Comparison of ENCODE assay signal across 14 cellular contexts in genomic region chr3:13411186-13411860, GRCh38. TPM values are rescaled to one million over a fixed set of nuclear protein-coding genes. Genes with fewer than 3 reads are reported as not detected.
DNase-seq lines count a peak whose midpoint lies in the region; ATAC-seq and TF ChIP-seq lines count a peak whose summit lies in the region.
"Had no signal": no experiment of that assay in that cellular context is flagged by ENCODE, and none has a peak within 500 bp of the region (broad histone marks: within the 10 kb centered on the region; RNA-seq: fewer than 3 reads in every experiment).

No MANE protein-coding gene starts in this region.

- H3K4me3 Mint-ChIP-seq in CD8-positive, alpha-beta memory T cell = no peak overlapping the region
- no peak overlapping the region for H3K4me3 Mint-ChIP-seq in activated B cell treated with CpG ODN at 0.5 μM for 24 hours

- peaks cover 49% of the 10 kb centered on the region for H3K4me1 ChIP-seq in CD8-positive, alpha-beta memory T cell (ENCODE audit: insufficient read depth, low read length)

- peaks cover 51 to 65% (median 61%) of the 10 kb centered on the region in 3 donors for H3K4me1 Mint-ChIP-seq in CD8-positive, alpha-beta memory T cell
- H3K4me1 Mint-ChIP-seq in activated B cell treated with CpG ODN at 0.5 μM for 24 hours = peaks cover 52% of the 10 kb centered on the region

- no peak overlapping the region for H3K4me3 ChIP-seq in CD8-positive, alpha-beta memory T cell (ENCODE audit: low read length)
- H3K4me3 ChIP-seq: right lobe of liver had no signal

- ATAC-seq in activated B cell treated with CpG ODN at 0.5 μM for 24 hours (ENCODE audit: low read depth) (no peak), left lobe of liver (peak; percentile 7), GM19455 (IDR thresholded peaks at IDR 0.05; ENCODE audit: unreplicated experiment) (no peak)

- peaks cover 10% of the 10 kb centered on the region for H3K9me3 ChIP-seq in CD8-positive, alpha-beta memory T cell (ENCODE audit: low read length)
- H3K9me3 ChIP-seq: right lobe of liver had no signal

- CTCF ChIA-PET in CD8-positive, alpha-beta memory T cell (lab: Charles Lee) = interaction anchor here (10.7 kb wide), 1 partner anchor 41 kb away, joined by 106 read pairs; no protein-coding TSS in a partner anchor
- CTCF ChIA-PET in activated B cell treated with CpG ODN at 0.5 μM for 24 hours (lab: Charles Lee) = no interaction called here

- peaks cover 0 to 1% of the 10 kb centered on the region in 2 donors for H3K27me3 Mint-ChIP-seq in CD8-positive, alpha-beta memory T cell
- H3K27me3 Mint-ChIP-seq in activated B cell treated with CpG ODN at 0.5 μM for 24 hours = no peaks in the 10 kb centered on the region

- POLR2A ChIA-PET in CD8-positive, alpha-beta memory T cell (lab: Charles Lee) = interaction anchor here (1.0 kb wide), 2 partner anchors 9 to 40 kb away, joined by 3 read pairs; no protein-coding TSS in a partner anchor
- POLR2A ChIA-PET in activated B cell treated with CpG ODN at 0.5 μM for 24 hours (lab: Charles Lee) = interaction anchor here (0.6 kb wide), 1 partner anchor 22 kb away, joined by 3 read pairs; no protein-coding TSS in a partner anchor

- H3K27me3 ChIP-seq in CD8-positive, alpha-beta memory T cell (ENCODE audit: insufficient read depth, low read length, poor library complexity, severe bottlenecking) = no peaks in the 10 kb centered on the region
- H3K27me3 ChIP-seq: right lobe of liver had no signal

- H3K36me3 Mint-ChIP-seq in CD8-positive, alpha-beta memory T cell = peaks cover 8 to 22% (median 10%) of the 10 kb centered on the region in 3 donors
- peaks cover 19% of the 10 kb centered on the region for H3K36me3 Mint-ChIP-seq in activated B cell treated with CpG ODN at 0.5 μM for 24 hours (ENCODE audit: low read depth)

- DNase-seq in 8988T (peak; percentile 5), activated B cell treated with CpG ODN at 0.5 μM for 24 hours (no peak), left lobe of liver (ENCODE audit: low spot score) (no peak), midbrain (lab: John Stamatoyannopoulos, UW) (no peak), NCI-H2171 treated with DMSO at 0.1 percent for 48 hours (lab: John Stamatoyannopoulos, UW) (no peak)
- DNase-seq in CD8-positive, alpha-beta memory T cell = no peak
- no peak for DNase-seq in activated T-cell treated with anti-CD3 and anti-CD28 coated beads, Interleukin-2, amount 50 U/mL, for 48 hours
- DNase-seq: activated CD8-positive, alpha-beta memory T cell treated with anti-CD3 and anti-CD28 coated beads for 24 hours; amniotic stem cell; central memory CD4-positive, alpha-beta T cell; kidney glomerular epithelial cell; right lobe of liver had no signal

- H3K9me3 Mint-ChIP-seq in CD8-positive, alpha-beta memory T cell = peaks cover 0 to 4% (median 2%) of the 10 kb centered on the region in 5 donors
- H3K9me3 Mint-ChIP-seq in activated B cell treated with CpG ODN at 0.5 μM for 24 hours = peaks cover 8% of the 10 kb centered on the region

- H3K27ac Mint-ChIP-seq in CD8-positive, alpha-beta memory T cell = peak overlapping the region; percentile 27 to 86 (median 69)
- H3K27ac Mint-ChIP-seq in activated B cell treated with CpG ODN at 0.5 μM for 24 hours = peak overlapping the region; percentile 37

- H3K27ac ChIP-seq in CD8-positive, alpha-beta memory T cell (ENCODE audit: low read depth, low read length) = no peak overlapping the region
- H3K27ac ChIP-seq: HL-60, right lobe of liver had no signal

- intact Hi-C loops in activated B cell treated with CpG ODN at 0.5 μM for 24 hours (cut with micrococcal nuclease) = loop anchor here (5.0 kb wide), 1 partner anchor 39 kb away; no protein-coding TSS in a partner anchor

- H3K36me3 ChIP-seq in CD8-positive, alpha-beta memory T cell (ENCODE audit: insufficient read depth, low read length) = peaks cover 10% of the 10 kb centered on the region
- H3K36me3 ChIP-seq: right lobe of liver had no signal

- TF ChIP-seq CTCF in activated B cell treated with CpG ODN at 0.5 μM for 24 hours (IDR thresholded peaks at IDR 0.05) = no peak

RNA-seq across cellular contexts. Expression of gene NUP210, which starts 8.8 kb away (rescaled TPM):
- 100 to 1,000 TPM; 143 to 146 TPM for total RNA-seq in CD8-positive, alpha-beta memory T cell
- polyA plus RNA-seq in CD8-positive, alpha-beta memory T cell = 87.4 TPM
- 82.5 and 91.9 TPM in 2 replicates for total RNA-seq in activated B cell treated with CpG ODN at 0.5 μM for 24 hours
- total RNA-seq in left lobe of liver = 19.1 TPM
